ENCODE assay signal across 8 cellular contexts in the genomic region with DNA sequence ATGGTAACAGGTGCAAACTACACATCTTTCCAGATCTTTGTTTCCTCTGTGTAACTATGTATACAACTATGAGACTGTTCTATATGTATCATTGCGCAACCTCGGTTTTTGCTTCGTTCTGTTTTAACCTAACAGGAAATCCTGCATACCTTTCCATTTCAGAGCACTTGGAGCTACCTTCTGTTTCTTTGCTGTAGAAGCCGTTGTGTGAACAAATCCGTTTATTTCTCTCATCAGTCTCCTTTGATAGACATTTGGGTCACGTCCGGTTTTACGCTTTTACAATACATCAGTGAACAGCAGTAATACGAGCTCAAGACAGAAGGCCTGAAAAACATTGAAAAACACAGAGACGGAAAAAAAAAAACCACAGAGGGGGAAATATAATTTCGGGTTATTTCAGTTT. TPM values are rescaled to one million over a fixed set of nuclear protein-coding genes. Genes with fewer than 3 reads are reported as not detected.
DNase-seq lines count a peak whose midpoint lies in the region; ATAC-seq and TF ChIP-seq lines count a peak whose summit lies in the region.

No MANE protein-coding gene starts in this region.

- peak overlapping the region in 1 of 2 donors; percentile 67 for H3K9ac ChIP-seq in stomach smooth muscle (ENCODE audit: low read length in 2 of 2)

- H3K9me3 ChIP-seq in iPS-18c (ENCODE audit: control insufficient read depth, insufficient read depth, low read length) (no peaks in the 10 kb centered on the region), stomach smooth muscle (ENCODE audit: control insufficient read depth in 2 of 2, low read length in 2 of 2) (no peaks in the 10 kb centered on the region)

- H3K4me1 ChIP-seq in stomach smooth muscle (ENCODE audit: control insufficient read depth, insufficient read depth, low read length): peaks cover 21% of the 10 kb centered on the region

- H3K4me3 Mint-ChIP-seq in activated CD8-positive, alpha-beta T cell treated with anti-CD3 and anti-CD28 coated beads, Interleukin-2, amount 10 ng/mL, durations not matched to agents 7 days and 5 days: peak overlapping the region; percentile 80

- H3K36me3 Mint-ChIP-seq in activated CD8-positive, alpha-beta T cell treated with anti-CD3 and anti-CD28 coated beads, Interleukin-2, amount 10 ng/mL, durations not matched to agents 7 days and 5 days (ENCODE audit: low read depth): no peaks in the 10 kb centered on the region

- peak; percentile 39 for ATAC-seq in activated CD8-positive, alpha-beta T cell treated with anti-CD3 and anti-CD28 coated beads, Interleukin-2, amount 10 ng/mL, durations not matched to agents 7 days and 5 days
- no peak for ATAC-seq in HG02642 (IDR thresholded peaks at IDR 0.05; ENCODE audit: poor library complexity, unreplicated experiment)

- peaks cover 66% of the 10 kb centered on the region for H3K4me1 Mint-ChIP-seq in activated CD8-positive, alpha-beta T cell treated with anti-CD3 and anti-CD28 coated beads, Interleukin-2, amount 10 ng/mL, durations not matched to agents 7 days and 5 days (ENCODE audit: low read depth)

- H3K9me3 Mint-ChIP-seq in activated CD8-positive, alpha-beta T cell treated with anti-CD3 and anti-CD28 coated beads, Interleukin-2, amount 10 ng/mL, durations not matched to agents 7 days and 5 days (ENCODE audit: insufficient read depth): no peaks in the 10 kb centered on the region

- no peak for TF ChIP-seq EP300 in Ishikawa (IDR thresholded peaks at IDR 0.05; ENCODE audit: borderline replicate concordance)

- CTCF ChIA-PET in activated CD8-positive, alpha-beta T cell treated with anti-CD3 and anti-CD28 coated beads, Interleukin-2, amount 10 ng/mL, durations not matched to agents 7 days and 5 days (lab: Charles Lee): interaction anchor here (0.7 to 1.8 kb wide), 8 partner anchors 9 to 262 kb away, joined by 3 to 13 read pairs (median 4); a partner anchor contains a TSS

- POLR2A ChIA-PET in activated CD8-positive, alpha-beta T cell treated with anti-CD3 and anti-CD28 coated beads, Interleukin-2, amount 10 ng/mL, durations not matched to agents 7 days and 5 days (lab: Charles Lee): interaction anchor here (0.6 to 5.4 kb wide), 13 partner anchors 10 to 402 kb away, joined by 3 to 84 read pairs (median 5); a partner anchor contains a TSS

- no peaks in the 10 kb centered on the region for H3K27me3 Mint-ChIP-seq in activated CD8-positive, alpha-beta T cell treated with anti-CD3 and anti-CD28 coated beads, Interleukin-2, amount 10 ng/mL, durations not matched to agents 7 days and 5 days (ENCODE audit: low read depth)

- no peak for TF ChIP-seq RAD21 in Ishikawa (IDR thresholded peaks at IDR 0.05; ENCODE audit: low read depth)

- no peaks in the 10 kb centered on the region for H3K27me3 ChIP-seq in stomach smooth muscle (ENCODE audit: control insufficient read depth in 1 of 2, insufficient read depth in 2 of 2, low read length in 2 of 2)

- peak overlapping the region; percentile 88 for H3K27ac ChIP-seq in stomach smooth muscle (ENCODE audit: low read length)

- DNase-seq in NCI-H146 (lab: John Stamatoyannopoulos, UW) (peak; percentile 6), NCI-H146 treated with DMSO at 0.1 percent for 48 hours (lab: John Stamatoyannopoulos, UW; ENCODE audit: unreplicated experiment) (no peak)
- DNase-seq in activated CD8-positive, alpha-beta T cell treated with anti-CD3 and anti-CD28 coated beads, Interleukin-2, amount 10 ng/mL, durations not matched to agents 7 days and 5 days: peak; percentile 81
- no peak for DNase-seq in stimulated activated CD4-positive, alpha-beta T cell treated with anti-CD3 and anti-CD28 coated beads, Interleukin-4, amount 100 ng/mL, for 24 hours

- peak overlapping the region; percentile 39; the same call in 1 of the 2 replicates for H3K4me3 ChIP-seq in iPS-18c (ENCODE audit: insufficient read depth, low read depth, low read length)
- peak overlapping the region; percentile 68 to 71 for H3K4me3 ChIP-seq in stomach smooth muscle (ENCODE audit: low read length in 2 of 2)

- peak overlapping the region; percentile 94 for H3K27ac Mint-ChIP-seq in activated CD8-positive, alpha-beta T cell treated with anti-CD3 and anti-CD28 coated beads, Interleukin-2, amount 10 ng/mL, durations not matched to agents 7 days and 5 days

- no peaks in the 10 kb centered on the region for H3K36me3 ChIP-seq in stomach smooth muscle (ENCODE audit: control insufficient read depth in 2 of 2, insufficient read depth in 2 of 2, low read length in 2 of 2)

TF ChIP-seq in Ishikawa, 13 proteins besides CTCF, POLR2A, EP300 and RAD21:
- TF ChIP-seq FOXM1 (IDR thresholded peaks at IDR 0.05; ENCODE audit: borderline replicate concordance, low read depth) (peak; percentile 21; the same call in 1 of the 2 replicates), NFIC (IDR thresholded peaks at IDR 0.05) (no peak), CEBPB (IDR thresholded peaks at IDR 0.05) (peak; percentile 100)
- TF ChIP-seq, protein P1, sequence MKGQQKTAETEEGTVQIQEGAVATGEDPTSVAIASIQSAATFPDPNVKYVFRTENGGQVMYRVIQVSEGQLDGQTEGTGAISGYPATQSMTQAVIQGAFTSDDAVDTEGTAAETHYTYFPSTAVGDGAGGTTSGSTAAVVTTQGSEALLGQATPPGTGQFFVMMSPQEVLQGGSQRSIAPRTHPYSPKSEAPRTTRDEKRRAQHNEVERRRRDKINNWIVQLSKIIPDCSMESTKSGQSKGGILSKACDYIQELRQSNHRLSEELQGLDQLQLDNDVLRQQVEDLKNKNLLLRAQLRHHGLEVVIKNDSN (IDR thresholded peaks at IDR 0.05): no peak
- TF ChIP-seq, protein P2, sequence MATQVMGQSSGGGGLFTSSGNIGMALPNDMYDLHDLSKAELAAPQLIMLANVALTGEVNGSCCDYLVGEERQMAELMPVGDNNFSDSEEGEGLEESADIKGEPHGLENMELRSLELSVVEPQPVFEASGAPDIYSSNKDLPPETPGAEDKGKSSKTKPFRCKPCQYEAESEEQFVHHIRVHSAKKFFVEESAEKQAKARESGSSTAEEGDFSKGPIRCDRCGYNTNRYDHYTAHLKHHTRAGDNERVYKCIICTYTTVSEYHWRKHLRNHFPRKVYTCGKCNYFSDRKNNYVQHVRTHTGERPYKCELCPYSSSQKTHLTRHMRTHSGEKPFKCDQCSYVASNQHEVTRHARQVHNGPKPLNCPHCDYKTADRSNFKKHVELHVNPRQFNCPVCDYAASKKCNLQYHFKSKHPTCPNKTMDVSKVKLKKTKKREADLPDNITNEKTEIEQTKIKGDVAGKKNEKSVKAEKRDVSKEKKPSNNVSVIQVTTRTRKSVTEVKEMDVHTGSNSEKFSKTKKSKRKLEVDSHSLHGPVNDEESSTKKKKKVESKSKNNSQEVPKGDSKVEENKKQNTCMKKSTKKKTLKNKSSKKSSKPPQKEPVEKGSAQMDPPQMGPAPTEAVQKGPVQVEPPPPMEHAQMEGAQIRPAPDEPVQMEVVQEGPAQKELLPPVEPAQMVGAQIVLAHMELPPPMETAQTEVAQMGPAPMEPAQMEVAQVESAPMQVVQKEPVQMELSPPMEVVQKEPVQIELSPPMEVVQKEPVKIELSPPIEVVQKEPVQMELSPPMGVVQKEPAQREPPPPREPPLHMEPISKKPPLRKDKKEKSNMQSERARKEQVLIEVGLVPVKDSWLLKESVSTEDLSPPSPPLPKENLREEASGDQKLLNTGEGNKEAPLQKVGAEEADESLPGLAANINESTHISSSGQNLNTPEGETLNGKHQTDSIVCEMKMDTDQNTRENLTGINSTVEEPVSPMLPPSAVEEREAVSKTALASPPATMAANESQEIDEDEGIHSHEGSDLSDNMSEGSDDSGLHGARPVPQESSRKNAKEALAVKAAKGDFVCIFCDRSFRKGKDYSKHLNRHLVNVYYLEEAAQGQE (IDR thresholded peaks at IDR 0.05; ENCODE audit: low read depth): no peak

RNA-seq across cellular contexts. Expression of a gene that starts 10.5 kb away (rescaled TPM):
- 100 to 1,000 TPM; 204 to 222 TPM for total RNA-seq in activated CD8-positive, alpha-beta T cell treated with anti-CD3 and anti-CD28 coated beads, Interleukin-2, amount 10 ng/mL, durations not matched to agents 7 days and 5 days

RNA-seq across cellular contexts. Expression of a gene that starts 12.9 kb away (rescaled TPM):
- 10 to 100 TPM; 12.5 to 12.6 TPM for total RNA-seq in activated CD8-positive, alpha-beta T cell treated with anti-CD3 and anti-CD28 coated beads, Interleukin-2, amount 10 ng/mL, durations not matched to agents 7 days and 5 days

RNA-seq across cellular contexts. Expression of a gene that starts 13.6 kb away (rescaled TPM):
- 100 to 1,000 TPM; 121 to 124 TPM for total RNA-seq in activated CD8-positive, alpha-beta T cell treated with anti-CD3 and anti-CD28 coated beads, Interleukin-2, amount 10 ng/mL, durations not matched to agents 7 days and 5 days

Comparison
In these comparisons a context has a peak if more than half of its experiments do, and no peak if none do; other contexts are left out.
1. DNase-seq: peak in NCI-H146 (single experiment) and activated CD8-positive, alpha-beta T cell treated with anti-CD3 and anti-CD28 coated beads, Interleukin-2, amount 10 ng/mL, durations not matched to agents 7 days and 5 days (single experiment); none in NCI-H146 treated with DMSO at 0.1 percent for 48 hours (single experiment) and stimulated activated CD4-positive, alpha-beta T cell treated with anti-CD3 and anti-CD28 coated beads, Interleukin-4, amount 100 ng/mL, for 24 hours (single experiment).